Comparison of ENCODE assay signal across 8 cellular contexts in the genomic region with DNA sequence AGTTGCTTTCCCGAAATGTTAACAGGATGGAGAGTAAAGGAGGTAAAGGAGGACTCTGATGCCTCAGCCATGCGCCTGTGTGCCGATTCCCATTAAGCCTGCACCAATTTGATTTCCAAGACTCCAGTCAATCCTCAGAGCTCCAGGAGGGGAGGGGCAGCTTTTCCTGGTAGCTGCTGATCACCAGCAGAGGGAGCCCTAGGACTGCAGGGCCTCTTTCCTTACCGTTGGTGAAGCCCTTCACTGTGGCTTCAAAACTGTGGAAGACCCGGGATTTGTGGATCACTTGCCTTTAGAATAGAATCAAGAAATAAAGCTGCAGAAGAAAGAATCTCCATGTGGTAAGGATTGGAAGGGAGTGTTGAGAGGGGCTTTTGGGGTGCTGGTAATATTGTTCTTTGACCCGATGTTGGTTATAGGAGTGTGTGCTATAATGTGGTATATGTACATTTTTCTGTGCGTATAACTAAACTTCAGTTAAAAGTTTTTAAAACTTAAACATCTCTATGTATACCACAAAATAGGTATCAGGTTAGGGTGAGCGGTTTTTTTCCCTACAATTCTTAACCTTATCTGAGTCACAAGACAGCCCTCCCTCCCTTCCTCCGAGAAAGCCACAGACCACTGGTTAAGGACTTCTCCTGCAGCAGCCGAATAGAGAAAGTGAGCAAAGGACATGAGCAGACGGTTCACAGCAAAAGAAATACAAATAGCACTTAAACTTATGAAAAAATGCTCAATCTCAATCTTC. TPM values are rescaled to one million over a fixed set of nuclear protein-coding genes. Genes with fewer than 3 reads are reported as not detected.
DNase-seq lines count a peak whose midpoint lies in the region; ATAC-seq and TF ChIP-seq lines count a peak whose summit lies in the region.

No MANE protein-coding gene starts in this region.

- intact Hi-C loops in adrenal gland (cut with DNase I) (loop anchor here (2.0 to 5.0 kb wide), 4 partner anchors 93 to 250 kb away; a partner anchor contains a TSS), sigmoid colon (cut with DNase I) (loop anchor here (10.0 kb wide), 5 partner anchors 167 to 763 kb away; a partner anchor contains a TSS)

- H3K9me3 Mint-ChIP-seq in T-cell: no peaks in the 10 kb centered on the region

- CTCF ChIA-PET in T-cell (lab: Charles Lee): interaction anchor here (0.6 to 8.2 kb wide), 32 partner anchors 7 to 649 kb away, joined by 3 to 246 read pairs (median 4); a partner anchor contains a TSS

- POLR2A ChIA-PET in T-cell (lab: Charles Lee): interaction anchor here (0.6 to 0.7 kb wide), 3 partner anchors 16 to 1385 kb away, joined by 3 read pairs; a partner anchor contains a TSS

- H3K4me3 ChIP-seq in NB4 (ENCODE audit: low read depth, low read length) (no peak overlapping the region), adrenal gland (no peak overlapping the region), right atrium auricular region (peak overlapping the region in 1 of 2 donors; percentile 4), sigmoid colon (no peak overlapping the region)

- peaks cover 14% of the 10 kb centered on the region for H3K36me3 Mint-ChIP-seq in T-cell

- H3K27me3 ChIP-seq in adrenal gland (no peaks in the 10 kb centered on the region), right atrium auricular region (no peaks in the 10 kb centered on the region), sigmoid colon (no peaks in the 10 kb centered on the region)

- ATAC-seq in T-cell (replicated peaks in 1 of 4) (peak; percentile 50 to 66 (median 54)), HG02884 (IDR thresholded peaks at IDR 0.05; ENCODE audit: unreplicated experiment) (no peak), HG02798 (IDR thresholded peaks at IDR 0.05; ENCODE audit: poor library complexity, unreplicated experiment) (no peak)

- no peaks in the 10 kb centered on the region for H3K4me1 ChIP-seq in adrenal gland (replicated peaks in 1 of 2)
- H3K4me1 ChIP-seq in right atrium auricular region: peaks cover 0 to 27% of the 10 kb centered on the region in 2 donors
- H3K4me1 ChIP-seq in sigmoid colon: peaks cover 0 to 22% (median 5%) of the 10 kb centered on the region in 4 donors

- H3K36me3 ChIP-seq in adrenal gland (replicated peaks in 1 of 2): no peaks in the 10 kb centered on the region
- H3K36me3 ChIP-seq in right atrium auricular region: no peaks in the 10 kb centered on the region
- no peaks in the 10 kb centered on the region for H3K36me3 ChIP-seq in sigmoid colon

- in situ Hi-C loops in G401 (cut with HindIII; ENCODE audit: low sequenced_read_pairs): no loop called here

- no peak overlapping the region for H3K27ac ChIP-seq in adrenal gland
- H3K27ac ChIP-seq in right atrium auricular region: peak overlapping the region; percentile 14 to 79
- no peak overlapping the region for H3K27ac ChIP-seq in sigmoid colon

- H3K4me1 Mint-ChIP-seq in T-cell: peaks cover 65 to 77% (median 75%) of the 10 kb centered on the region in 3 donors

- TF ChIP-seq POLR2A in NB4 (IDR thresholded peaks at IDR 0.05; ENCODE audit: extremely low read depth, insufficient read length) (no peak), adrenal gland (IDR thresholded peaks at IDR 0.05) (no peak), sigmoid colon (IDR thresholded peaks at IDR 0.05) (no peak)

- H3K27ac Mint-ChIP-seq in T-cell: peak overlapping the region; percentile 95 to 96

- no peaks in the 10 kb centered on the region for H3K9me3 ChIP-seq in adrenal gland (replicated peaks in 1 of 3)
- no peaks in the 10 kb centered on the region for H3K9me3 ChIP-seq in right atrium auricular region
- H3K9me3 ChIP-seq in sigmoid colon: no peaks in the 10 kb centered on the region

- DNase-seq in G401 (ENCODE audit: low spot score) (peak; percentile 54), NB4 (ENCODE audit: low read depth) (peak; percentile 76), T-cell (peak; percentile 38 to 75 (median 60)), adrenal gland (peak; percentile 65 to 88 (median 79)), right atrium auricular region (ENCODE audit: low spot score) (peak; percentile 64), sigmoid colon (no peak)

- 42 to 51% (median 46%) methylated on average over 11 of the region's 11 CpGs for WGBS in adrenal gland, 4 donors
- WGBS in sigmoid colon, 2 donors: 22 to 35% methylated on average over 11 of the region's 11 CpGs

- no peaks in the 10 kb centered on the region for H3K27me3 Mint-ChIP-seq in T-cell

- TF ChIP-seq CTCF in NB4 (IDR thresholded peaks at IDR 0.05; ENCODE audit: low read depth, low read length): peak; percentile 99
- TF ChIP-seq CTCF in adrenal gland (IDR thresholded peaks at IDR 0.05): peak; percentile 80 to 91 (median 88)
- peak; percentile 75 to 93 for TF ChIP-seq CTCF in right atrium auricular region (IDR thresholded peaks at IDR 0.05)
- peak; percentile 24 to 83 (median 78) for TF ChIP-seq CTCF in sigmoid colon (IDR thresholded peaks at IDR 0.05)

- TF ChIP-seq EP300 in sigmoid colon (IDR thresholded peaks at IDR 0.05): no peak

- H3K4me3 Mint-ChIP-seq in T-cell: peak overlapping the region; percentile 78 to 85 (median 78)

RNA-seq across cellular contexts. Expression of a gene that starts 6.9 kb away (rescaled TPM):
- total RNA-seq in G401 (2014; rRNA removed; shearing (Covaris generic)): 39.2 and 39.8 TPM in 2 replicates
- total RNA-seq in T-cell (10 to 100 TPM; 28.7 to 96.7 (median 35.4) TPM), adrenal gland (10 to 100 TPM; 24.6 to 37.4 (median 27.3) TPM), right atrium auricular region (10 to 100 TPM; 30.8 to 31.1 TPM), sigmoid colon (10 to 100 TPM; 47.4 to 90.5 (median 61.5) TPM)
- polyA plus RNA-seq in adrenal gland (10 to 100 TPM; 19.5 to 36.4 (median 21.9) TPM), sigmoid colon (10 to 100 TPM; 28.5 to 39.8 (median 37.2) TPM)

RNA-seq across cellular contexts. Expression of a gene that starts 29.6 kb away (rescaled TPM):
- total RNA-seq in G401 (2014; rRNA removed; shearing (Covaris generic)): not detected in 2 replicates
- total RNA-seq in T-cell: not detected
- 1 to 10 TPM in 4 of 8 donors, under 1 TPM in 4; 0.51 to 2.8 (median 0.98) TPM for total RNA-seq in adrenal gland
- 1 to 10 TPM; 1.5 to 2.4 (median 2.4) TPM for polyA plus RNA-seq in adrenal gland
- total RNA-seq in right atrium auricular region: 1 to 10 TPM in 1 of 2 donors, not detected in 1; 1.2 TPM
- 1 to 10 TPM in 2 of 4 donors, under 1 TPM in 1, not detected in 1; 0.36 to 1.4 (median 1.3) TPM for total RNA-seq in sigmoid colon
- under 1 TPM in 2 of 3 donors, not detected in 1; 0.20 to 0.60 TPM for polyA plus RNA-seq in sigmoid colon

RNA-seq across cellular contexts. Expression of a gene that starts 30.5 kb away (rescaled TPM):
- total RNA-seq in G401 (2014; rRNA removed; shearing (Covaris generic)): 0.24 and 1.8 TPM in 2 replicates
- under 1 TPM in 3 of 5 donors, not detected in 2; 0.06 to 0.15 (median 0.09) TPM for total RNA-seq in T-cell
- 10 to 100 TPM in 1 of 8 donors, 1 to 10 TPM in 6, under 1 TPM in 1; 0.91 to 13.0 (median 4.5) TPM for total RNA-seq in adrenal gland
- 1 to 10 TPM in 2 of 3 donors, under 1 TPM in 1; 0.59 to 2.8 (median 2.6) TPM for polyA plus RNA-seq in adrenal gland
- 100 to 1,000 TPM; 131 to 168 TPM for total RNA-seq in right atrium auricular region
- 100 to 1,000 TPM in 3 of 4 donors, 10 to 100 TPM in 1; 52.0 to 166 (median 122) TPM for total RNA-seq in sigmoid colon
- polyA plus RNA-seq in sigmoid colon: 1 to 10 TPM in 1 of 3 donors, under 1 TPM in 2; 0.23 to 5.3 (median 0.60) TPM

Comparison
In these comparisons a context has a peak if more than half of its experiments do, and no peak if none do; other contexts are left out.
1. ATAC-seq: peak in T-cell (4 of 4); none in HG02884 (single experiment) and HG02798 (single experiment).
2. H3K27ac ChIP-seq: peak in right atrium auricular region (2 of 2); none in adrenal gland (0 of 5) and sigmoid colon (0 of 4).
3. Peak in every context shown above with its lines, with median percentiles within 50 percentile points of each other: CTCF ChIP-seq.